In genomic region chr4:97653701-97654100, GRCh38 we compare ENCODE assay signal across 23 cellular contexts.
"Had no signal": no experiment of that assay in that cellular context is flagged by ENCODE, and none has a peak within 500 bp of the region (broad histone marks: within the 10 kb centered on the region; RNA-seq: fewer than 3 reads in every experiment).

No MANE protein-coding gene starts in this region.

- H3K27ac ChIP-seq: colonic mucosa, esophagus muscularis mucosa, gastrocnemius medialis, left lung, neutrophil, pancreas, right lobe of liver, suprapubic skin, transverse colon, vagina had no signal

- H3K4me3 ChIP-seq: colonic mucosa, esophagus muscularis mucosa, gastrocnemius medialis, left lung, pancreas, right lobe of liver, suprapubic skin, transverse colon, vagina had no signal

- H3K9me3 Mint-ChIP-seq: nephron progenitor cell; stimulated activated naive B cell treated with anti-CD40 and anti-IgM and Interleukin-4, amounts not matched to agents 10 μg/mL and 1 μg/mL and 100 μg/mL, for 72 hours had no signal

- H3K27ac Mint-ChIP-seq: dendritic cell treated with granulocyte-macrophage colony-stimulating factor and Interleukin-4, amounts not matched to agents 40 ng/mL and 50 ng/mL, for 4 days; naive thymus-derived CD8-positive, alpha-beta T cell; nephron progenitor cell; stimulated activated naive B cell treated with anti-CD40 and anti-IgM and Interleukin-4, amounts not matched to agents 10 μg/mL and 1 μg/mL and 100 μg/mL, for 72 hours; stimulated activated naive CD8-positive, alpha-beta T cell treated with anti-CD3 and anti-CD28 coated beads, Interleukin-15, Interleukin-2, amounts not matched to agents 100 ng/mL and 50 ng/mL, for 24 hours had no signal

- H3K27me3 ChIP-seq: colonic mucosa, esophagus muscularis mucosa, gastrocnemius medialis, left lung, neutrophil, pancreas, right lobe of liver, suprapubic skin, transverse colon, vagina had no signal

- H3K4me1 Mint-ChIP-seq: naive thymus-derived CD8-positive, alpha-beta T cell; stimulated activated naive B cell treated with anti-CD40 and anti-IgM and Interleukin-4, amounts not matched to agents 10 μg/mL and 1 μg/mL and 100 μg/mL, for 72 hours had no signal

- ATAC-seq: gastrocnemius medialis; left lung; naive thymus-derived CD8-positive, alpha-beta T cell; pancreas; right lobe of liver; stimulated activated naive B cell treated with anti-CD40 and anti-IgM and Interleukin-4, amounts not matched to agents 10 μg/mL and 1 μg/mL and 100 μg/mL, for 72 hours had no signal

- H3K4me1 ChIP-seq: colonic mucosa, esophagus muscularis mucosa, gastrocnemius medialis, left lung, pancreas, right lobe of liver, suprapubic skin, transverse colon, vagina had no signal

- H3K4me3 Mint-ChIP-seq: dendritic cell treated with granulocyte-macrophage colony-stimulating factor and Interleukin-4, amounts not matched to agents 40 ng/mL and 50 ng/mL, for 4 days; naive thymus-derived CD8-positive, alpha-beta T cell; nephron progenitor cell; stimulated activated naive B cell treated with anti-CD40 and anti-IgM and Interleukin-4, amounts not matched to agents 10 μg/mL and 1 μg/mL and 100 μg/mL, for 72 hours; stimulated activated naive CD8-positive, alpha-beta T cell treated with anti-CD3 and anti-CD28 coated beads, Interleukin-15, Interleukin-2, amounts not matched to agents 100 ng/mL and 50 ng/mL, for 24 hours had no signal

- H3K27me3 Mint-ChIP-seq: dendritic cell treated with granulocyte-macrophage colony-stimulating factor and Interleukin-4, amounts not matched to agents 40 ng/mL and 50 ng/mL, for 4 days; naive thymus-derived CD8-positive, alpha-beta T cell; stimulated activated naive B cell treated with anti-CD40 and anti-IgM and Interleukin-4, amounts not matched to agents 10 μg/mL and 1 μg/mL and 100 μg/mL, for 72 hours; stimulated activated naive CD8-positive, alpha-beta T cell treated with anti-CD3 and anti-CD28 coated beads, Interleukin-15, Interleukin-2, amounts not matched to agents 100 ng/mL and 50 ng/mL, for 24 hours had no signal

- DNase-seq: colonic mucosa; effector CD8-positive, alpha-beta T cell; gastrocnemius medialis; head of caudate nucleus; kidney; left lung; mesenchymal stem cell; naive thymus-derived CD8-positive, alpha-beta T cell; nephron progenitor cell; pancreas; retina; right lobe of liver; small intestine; stimulated activated CD4-positive, alpha-beta T cell treated with anti-CD3 and anti-CD28 coated beads, Interleukin-15, amount 100 ng/mL, for 24 hours; stimulated activated CD4-positive, alpha-beta T cell treated with anti-CD3 and anti-CD28 coated beads, Interleukin-2, amount 100 ng/mL, for 48 hours; stimulated activated naive B cell treated with anti-CD40 and anti-IgM and Interleukin-4, amounts not matched to agents 10 μg/mL and 1 μg/mL and 100 μg/mL, for 72 hours; transverse colon had no signal

- H3K36me3 ChIP-seq: colonic mucosa, esophagus muscularis mucosa, gastrocnemius medialis, left lung, neutrophil, pancreas, right lobe of liver, suprapubic skin, transverse colon, vagina had no signal

- H3K9me3 ChIP-seq: colonic mucosa, esophagus muscularis mucosa, gastrocnemius medialis, neutrophil, pancreas, right lobe of liver, suprapubic skin, transverse colon, vagina had no signal

- H3K36me3 Mint-ChIP-seq: naive thymus-derived CD8-positive, alpha-beta T cell; stimulated activated naive B cell treated with anti-CD40 and anti-IgM and Interleukin-4, amounts not matched to agents 10 μg/mL and 1 μg/mL and 100 μg/mL, for 72 hours had no signal
